ENCODE assay signal across 20 cellular contexts in the genomic region with DNA sequence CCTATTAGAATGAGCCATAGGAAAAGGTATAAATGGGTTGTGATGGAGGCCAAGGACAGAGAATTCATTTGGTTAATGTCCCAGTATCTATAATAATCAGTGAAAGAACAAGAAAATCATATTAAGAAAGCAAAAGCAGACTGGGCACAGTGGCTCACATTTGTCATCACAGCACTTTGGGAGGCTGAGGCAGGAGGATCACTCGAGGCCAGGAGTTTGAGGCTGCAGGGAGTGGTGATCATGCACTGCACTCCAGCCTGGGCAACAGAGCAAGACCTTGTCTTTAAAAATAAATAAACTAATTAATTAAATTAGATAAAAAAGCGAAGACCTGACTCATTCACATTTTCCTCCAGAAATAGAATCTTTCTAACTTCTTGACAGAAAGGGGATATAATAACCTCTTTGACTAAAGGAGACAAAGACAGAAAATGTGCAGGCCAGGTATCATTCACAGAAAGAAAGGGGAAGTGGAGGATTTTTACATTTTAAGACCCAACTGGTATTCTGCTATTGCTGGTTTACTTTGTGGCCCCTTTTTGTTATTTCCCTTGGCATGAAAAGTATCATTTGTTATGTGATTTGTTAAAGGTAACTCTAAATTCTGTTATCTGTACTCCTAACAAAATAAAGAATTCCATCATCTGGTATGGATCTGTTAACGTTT. TPM values are rescaled to one million over a fixed set of nuclear protein-coding genes. Genes with fewer than 3 reads are reported as not detected.
A peak's percentile ranks its signal among the peaks of the same experiment; 100 is the strongest.
DNase-seq lines count a peak whose midpoint lies in the region; ATAC-seq, FAIRE-seq and TF ChIP-seq lines count a peak whose summit lies in the region.
"Had no signal": no experiment of that assay in that cellular context is flagged by ENCODE, and none has a peak within 500 bp of the region (broad histone marks: within the 10 kb centered on the region; RNA-seq: fewer than 3 reads in every experiment).

No MANE protein-coding gene starts in this region.

- no peaks in the 10 kb centered on the region for H3K27me3 Mint-ChIP-seq in CD4-positive, CD25-positive, alpha-beta regulatory T cell
- H3K27me3 Mint-ChIP-seq in GM23338 (ENCODE audit: insufficient read depth, low read depth, poor library complexity), result no peaks in the 10 kb centered on the region
- H3K27me3 Mint-ChIP-seq in natural killer cell treated with Interleukin-12 subunit alpha and Interleukin-12 subunit beta and Interleukin-15 and Interleukin-18, amount 100 ng/mL, for 72 hours, result no peaks in the 10 kb centered on the region
- H3K27me3 Mint-ChIP-seq: activated CD8-positive, alpha-beta memory T cell treated with anti-CD3 and anti-CD28 coated beads, Interleukin-2, amount 10 ng/mL, durations not matched to agents 7 days and 5 days had no signal

- no peaks in the 10 kb centered on the region for H3K79me2 ChIP-seq in GM23338 (replicated peaks; ENCODE audit: insufficient read depth)
- no peaks in the 10 kb centered on the region for H3K79me2 ChIP-seq in K562 (ENCODE audit: control insufficient read depth, insufficient read depth, low read length)

- TF ChIP-seq POLR2A in K562 (conservative IDR thresholded peaks at IDR 0.05), result no peak

- H3K4me1 ChIP-seq in CD4-positive, CD25-positive, alpha-beta regulatory T cell (ENCODE audit: control insufficient read depth, insufficient read depth, low read length, poor library complexity, severe bottlenecking), result peaks cover 40% of the 10 kb centered on the region
- H3K4me1 ChIP-seq in GM23338 (ENCODE audit: insufficient read depth) (no peaks in the 10 kb centered on the region; the same call in 1 of the 2 replicates), K562 (replicated peaks in 1 of 2; ENCODE audit: control insufficient read depth in 2 of 2, insufficient read depth in 2 of 2, low read length in 2 of 2) (peaks cover 9 to 33% of the 10 kb centered on the region in 2 experiments)
- H3K4me1 ChIP-seq: prostate gland had no signal

- WGBS in K562 (ENCODE audit: insufficient coverage, low coverage, missing lambda C conversion rate), result 50% methylated on average over 3 of the region's 3 CpGs

- H3K36me3 Mint-ChIP-seq in CD4-positive, CD25-positive, alpha-beta regulatory T cell, result peaks cover 20% of the 10 kb centered on the region
- peaks cover 3% of the 10 kb centered on the region; the same call in 2 of the 3 replicates for H3K36me3 Mint-ChIP-seq in GM23338 (ENCODE audit: low read depth)
- H3K36me3 Mint-ChIP-seq in natural killer cell treated with Interleukin-12 subunit alpha and Interleukin-12 subunit beta and Interleukin-15 and Interleukin-18, amount 100 ng/mL, for 72 hours, result peaks cover 5% of the 10 kb centered on the region

- H3K36me3 ChIP-seq in CD4-positive, CD25-positive, alpha-beta regulatory T cell (ENCODE audit: control insufficient read depth, insufficient read depth, low read length), result peaks cover 20% of the 10 kb centered on the region
- H3K36me3 ChIP-seq in GM23338 (ENCODE audit: insufficient read depth) (no peaks in the 10 kb centered on the region), K562 (ENCODE audit: control insufficient read depth, insufficient read depth, low read length) (peaks cover 45% of the 10 kb centered on the region)
- H3K36me3 ChIP-seq: prostate gland had no signal

- H3K27ac ChIP-seq in CD4-positive, CD25-positive, alpha-beta regulatory T cell (ENCODE audit: insufficient read depth, low read length, poor library complexity, severe bottlenecking), result peak overlapping the region; percentile 53
- no peak overlapping the region for H3K27ac ChIP-seq in GM23338 (ENCODE audit: low read depth)
- H3K27ac ChIP-seq in K562 (ENCODE audit: extremely low read depth, low read depth, low read length), result peak overlapping the region; percentile 60; the same call in 2 of the 3 replicates
- H3K27ac ChIP-seq: dorsolateral prefrontal cortex, foreskin keratinocyte, prostate gland, SK-N-MC had no signal

- BruUV-seq in K562 (replicated peaks; lab: Mats Ljungman, UMichigan), result no TSS peak

- CTCF ChIA-PET in K562 (lab: Yijun Ruan, JAX; ENCODE audit: low intra/inter-chr PET ratio), result no interaction called here

- POLR2A ChIA-PET in K562 (lab: Yijun Ruan, JAX), result interaction anchor here (0.5 to 1.0 kb wide), 5 partner anchors 9 to 410 kb away, joined by 3 to 5 read pairs (median 4); no protein-coding TSS in a partner anchor

- H3K9me3 ChIP-seq in CD4-positive, CD25-positive, alpha-beta regulatory T cell (ENCODE audit: control insufficient read depth in 2 of 2, low read length in 2 of 2), result no peaks in the 10 kb centered on the region
- H3K9me3 ChIP-seq in K562 (replicated peaks; ENCODE audit: control insufficient read depth, insufficient read depth, low read depth, low read length), result peaks cover 1% of the 10 kb centered on the region; the same call in 1 of the 2 replicates
- H3K9me3 ChIP-seq: Caco-2, prostate gland, stomach, transverse colon had no signal

- in situ Hi-C loops in K562 (cut with MboI), result loop anchor here (5.0 kb wide), 1 partner anchor 71 kb away; the partner anchor contains the start of gene MAPK14

- no peaks in the 10 kb centered on the region for H3F3A ChIP-seq in GM23338 (replicated peaks; ENCODE audit: low read depth)

- no peaks in the 10 kb centered on the region for H3K27me3 ChIP-seq in CD4-positive, CD25-positive, alpha-beta regulatory T cell (ENCODE audit: control insufficient read depth, insufficient read depth, low read length)
- no peaks in the 10 kb centered on the region for H3K27me3 ChIP-seq in GM23338 (ENCODE audit: insufficient read depth)
- H3K27me3 ChIP-seq in K562 (ENCODE audit: control insufficient read depth in 2 of 2, insufficient read depth in 2 of 2, low read length in 2 of 2), result no peaks in the 10 kb centered on the region
- H3K27me3 ChIP-seq: dorsolateral prefrontal cortex, foreskin keratinocyte, stomach, transverse colon had no signal

- no peak for TF ChIP-seq EP300 in K562 (IDR thresholded peaks at IDR 0.05; ENCODE audit: low read length)

- no peaks in the 10 kb centered on the region for H3K9me3 Mint-ChIP-seq in CD4-positive, CD25-positive, alpha-beta regulatory T cell
- no peaks in the 10 kb centered on the region for H3K9me3 Mint-ChIP-seq in GM23338
- H3K9me3 Mint-ChIP-seq in natural killer cell treated with Interleukin-12 subunit alpha and Interleukin-12 subunit beta and Interleukin-15 and Interleukin-18, amount 100 ng/mL, for 72 hours, result no peaks in the 10 kb centered on the region

- peak overlapping the region in 1 of 4 donors; percentile 28 for H3K4me3 Mint-ChIP-seq in CD4-positive, CD25-positive, alpha-beta regulatory T cell
- H3K4me3 Mint-ChIP-seq in GM23338, result no peak overlapping the region
- peak overlapping the region; percentile 25 for H3K4me3 Mint-ChIP-seq in natural killer cell treated with Interleukin-12 subunit alpha and Interleukin-12 subunit beta and Interleukin-15 and Interleukin-18, amount 100 ng/mL, for 72 hours
- H3K4me3 Mint-ChIP-seq: activated CD8-positive, alpha-beta memory T cell treated with anti-CD3 and anti-CD28 coated beads, Interleukin-2, amount 10 ng/mL, durations not matched to agents 7 days and 5 days had no signal

- peak overlapping the region in 2 of 3 donors; percentile 95 to 96 for H3K27ac Mint-ChIP-seq in CD4-positive, CD25-positive, alpha-beta regulatory T cell
- H3K27ac Mint-ChIP-seq in GM23338, result peak overlapping the region; percentile 88
- peak overlapping the region; percentile 79 to 91 for H3K27ac Mint-ChIP-seq in natural killer cell treated with Interleukin-12 subunit alpha and Interleukin-12 subunit beta and Interleukin-15 and Interleukin-18, amount 100 ng/mL, for 72 hours

- intact Hi-C loops in K562 (cut with micrococcal nuclease), result loop anchor here (5.0 to 10.0 kb wide), 3 partner anchors 141 to 574 kb away; partner anchors contain the start of gene ARMC12

- H3K9me2 ChIP-seq in GM23338 (ENCODE audit: insufficient read depth), result no peaks in the 10 kb centered on the region

- no peak overlapping the region for H3K4me3 ChIP-seq in CD4-positive, CD25-positive, alpha-beta regulatory T cell (ENCODE audit: low read depth, low read length)
- H3K4me3 ChIP-seq in GM23338 (no peak overlapping the region), K562 (no peak overlapping the region)
- H3K4me3 ChIP-seq: dorsolateral prefrontal cortex, prostate gland, SK-N-MC, stomach, transverse colon had no signal

- TF ChIP-seq RAD21 in K562 (CRISPR knock-in tag; conservative IDR thresholded peaks at IDR 0.05 in 1 of 2, IDR thresholded peaks at IDR 0.05 in 1 of 2), result no peak

- no peak for ATAC-seq in CD4-positive, CD25-positive, alpha-beta regulatory T cell (ENCODE audit: low read depth in 2 of 2)
- ATAC-seq in GM23338, result no peak
- ATAC-seq in K562, result no peak
- ATAC-seq in natural killer cell treated with Interleukin-12 subunit alpha and Interleukin-12 subunit beta and Interleukin-15 and Interleukin-18, amount 100 ng/mL, for 72 hours, result no peak
- ATAC-seq in GM21717 (IDR thresholded peaks at IDR 0.05; ENCODE audit: unreplicated experiment), result no peak
- no peak for ATAC-seq in GM19463 (IDR thresholded peaks at IDR 0.05; ENCODE audit: unreplicated experiment)
- ATAC-seq: activated CD8-positive, alpha-beta memory T cell treated with anti-CD3 and anti-CD28 coated beads, Interleukin-2, amount 10 ng/mL, durations not matched to agents 7 days and 5 days; foreskin keratinocyte had no signal

- H3K4me2 ChIP-seq in GM23338 (no peak overlapping the region), K562 (ENCODE audit: insufficient read depth, low read length) (no peak overlapping the region)

- H3K4me1 Mint-ChIP-seq in CD4-positive, CD25-positive, alpha-beta regulatory T cell, result peaks cover 19 to 57% (median 38%) of the 10 kb centered on the region in 4 donors
- H3K4me1 Mint-ChIP-seq in GM23338, result peaks cover 9% of the 10 kb centered on the region
- peaks cover 53 to 60% of the 10 kb centered on the region in 2 donors for H3K4me1 Mint-ChIP-seq in natural killer cell treated with Interleukin-12 subunit alpha and Interleukin-12 subunit beta and Interleukin-15 and Interleukin-18, amount 100 ng/mL, for 72 hours (ENCODE audit: low read depth in 2 of 2)

- FAIRE-seq in K562 (lab: Jason Lieb, UNC), result no peak

- DNase-seq in CD4-positive, CD25-positive, alpha-beta regulatory T cell, result no peak
- DNase-seq in GM23338 (ENCODE audit: low spot score) (no peak), K562 (ENCODE audit: extremely low read depth in 1 of 4, low spot score in 3 of 4) (no peak), DMS53 treated with DMSO at 0.1 percent for 48 hours (lab: John Stamatoyannopoulos, UW; ENCODE audit: unreplicated experiment) (no peak)
- no peak for DNase-seq in natural killer cell treated with Interleukin-12 subunit alpha and Interleukin-12 subunit beta and Interleukin-15 and Interleukin-18, amount 100 ng/mL, for 72 hours (ENCODE audit: low spot score)
- DNase-seq: activated CD4-positive, alpha-beta T cell treated with anti-CD3 and anti-CD28 coated beads for 1 hour; activated CD8-positive, alpha-beta memory T cell treated with anti-CD3 and anti-CD28 coated beads, Interleukin-2, amount 10 ng/mL, durations not matched to agents 7 days and 5 days; activated gamma-delta T cell; Caco-2; dorsolateral prefrontal cortex; foreskin keratinocyte; NCI-H1417; NCI-H524; RPMI8226; stomach; transverse colon had no signal

- no peak overlapping the region for H2AFZ ChIP-seq in GM23338
- H2AFZ ChIP-seq in K562 (ENCODE audit: low read depth, low read length), result peak overlapping the region; percentile 57

- TF ChIP-seq CTCF in GM23338 (conservative IDR thresholded peaks at IDR 0.05; ENCODE audit: low read depth in 2 of 2), result no peak
- no peak for TF ChIP-seq CTCF in K562 (IDR thresholded peaks at IDR 0.05 in 2 of 3, conservative IDR thresholded peaks at IDR 0.05 in 1 of 3; ENCODE audit: insufficient read depth in 2 of 3, low read depth in 1 of 3, low read length in 3 of 3)

- H3K9ac ChIP-seq in K562 (ENCODE audit: insufficient read depth in 1 of 2, low read depth in 2 of 2, low read length in 2 of 2), result peak overlapping the region in 1 of 2 experiments; percentile 32; a peak in 2 of 4 replicates

- peaks cover 3% of the 10 kb centered on the region for H3K9me1 ChIP-seq in K562 (ENCODE audit: control insufficient read depth, insufficient read depth, low read length)

- H4K20me1 ChIP-seq in GM23338 (replicated peaks; ENCODE audit: insufficient read depth) (no peaks in the 10 kb centered on the region; the same call in 1 of the 2 replicates), K562 (replicated peaks; ENCODE audit: control insufficient read depth, insufficient read depth, low read length) (no peaks in the 10 kb centered on the region)

RNA-seq across cellular contexts. Expression of gene MAPK13, which starts 31.9 kb away (rescaled TPM):
- total RNA-seq in CD4-positive, CD25-positive, alpha-beta regulatory T cell, result 68.7 TPM
- 10 to 100 TPM; 60.7 to 75.8 (median 69.8) TPM for polyA plus RNA-seq in CD4-positive, CD25-positive, alpha-beta regulatory T cell
- total RNA-seq in GM23338 (2014; rRNA removed; shearing (Covaris generic)), result 7.7 and 12.3 TPM in 2 replicates
- polyA plus RNA-seq in GM23338 (2016; fragmentation: Nextera tagmentation; extraction: Ambion mirVana) (6.3 TPM in 2 replicates), K562 (2011; rRNA removed) (1.3 and 2.0 TPM in 2 replicates), K562 (2014; fragmentation: Illumina TruSeq; extraction: Trizol) (0.52 and 0.68 TPM in 2 replicates), K562 (2014; fragmentation: Nextera tagmentation; extraction: Ambion mirVana) (under 1 TPM in 1 of 2 experiments, not detected in 1; 0.03 TPM), K562 (2014; rRNA removed) (1.00 and 2.3 TPM in 2 replicates)
- total RNA-seq in K562 (2011; cell fraction: chromatin; rRNA removed; ENCODE audit: low replicate concordance), result 8.9 and 13.3 TPM in 2 replicates
- 5.0 and 5.2 TPM in 2 replicates for total RNA-seq in K562 (2011; cell fraction: nucleolus; rRNA removed)
- 4.5 and 6.2 TPM in 2 replicates for total RNA-seq in K562 (2011; cell fraction: nucleoplasm; rRNA removed)
- total RNA-seq in K562 (2014; rRNA removed) (0.36 and 0.57 TPM in 2 replicates), K562 (2014; rRNA removed; fragmentation: Illumina TruSeq; extraction: Trizol) (0.11 and 0.16 TPM in 2 replicates), K562 (2015; rRNA removed; fragmentation: Illumina TruSeq; extraction: Trizol) (0.30 and 0.43 TPM in 2 replicates), K562 (2021) (0.69 and 0.84 TPM in 2 replicates)
- 0.83 and 1.1 TPM in 2 replicates for polyA plus RNA-seq in K562 (2011; cell fraction: cytosol; rRNA removed)
- 6.7 and 15.1 TPM in 2 replicates for polyA plus RNA-seq in K562 (2011; cell fraction: nucleus; rRNA removed)
- polyA plus RNA-seq in K562 (2012), result 0.79 and 2.5 TPM in 2 replicates
- 0.30 and 0.35 TPM in 2 replicates for polyA minus RNA-seq in K562 (2011; rRNA and poly(A)+ RNA removed)
- 0.95 and 1.7 TPM in 2 replicates for polyA minus RNA-seq in K562 (2011; cell fraction: cytosol; rRNA and poly(A)+ RNA removed)
- polyA minus RNA-seq in K562 (2011; cell fraction: nucleus; rRNA and poly(A)+ RNA removed), result 0.78 and 1.1 TPM in 2 replicates
- total RNA-seq in natural killer cell treated with Interleukin-12 subunit alpha and Interleukin-12 subunit beta and Interleukin-15 and Interleukin-18, amount 100 ng/mL, for 72 hours, result 10 to 100 TPM; 40.7 to 74.2 TPM
